In genomic region chr9:3475300-3476020, GRCh38 we compare ENCODE assay signal across 9 cellular contexts. TPM values are rescaled to one million over a fixed set of nuclear protein-coding genes. Genes with fewer than 3 reads are reported as not detected.
A peak's percentile ranks its signal among the peaks of the same experiment; 100 is the strongest.
DNase-seq lines count a peak whose midpoint lies in the region; ATAC-seq and TF ChIP-seq lines count a peak whose summit lies in the region.
"Had no signal": no experiment of that assay in that cellular context is flagged by ENCODE, and none has a peak within 500 bp of the region (broad histone marks: within the 10 kb centered on the region; RNA-seq: fewer than 3 reads in every experiment).

No MANE protein-coding gene starts in this region.

- CTCF ChIA-PET in activated naive CD4-positive, alpha-beta T cell treated with anti-CD3 and anti-CD28 coated beads for 36 hours (lab: Charles Lee): interaction anchor here (0.6 kb wide), 1 partner anchor 47 kb away, joined by 3 read pairs; no protein-coding TSS in a partner anchor
- CTCF ChIA-PET in activated naive CD4-positive, alpha-beta T cell treated with anti-CD3 and anti-CD28 coated beads, Interleukin-2, amount 10 ng/mL, durations not matched to agents 7 days and 5 days (lab: Charles Lee): interaction anchor here (1.1 kb wide), 1 partner anchor 8 kb away, joined by 5 read pairs; no protein-coding TSS in a partner anchor
- CTCF ChIA-PET in activated B cell treated with CpG ODN at 0.5 μM for 24 hours (lab: Charles Lee): interaction anchor here (1.6 kb wide), 1 partner anchor 51 kb away, joined by 4 read pairs; no protein-coding TSS in a partner anchor

- no peaks in the 10 kb centered on the region for H3K27me3 Mint-ChIP-seq in activated naive CD4-positive, alpha-beta T cell treated with anti-CD3 and anti-CD28 coated beads for 36 hours (ENCODE audit: low read depth)
- no peaks in the 10 kb centered on the region for H3K27me3 Mint-ChIP-seq in activated naive CD4-positive, alpha-beta T cell treated with anti-CD3 and anti-CD28 coated beads, Interleukin-2, amount 10 ng/mL, durations not matched to agents 7 days and 5 days
- H3K27me3 Mint-ChIP-seq in activated B cell treated with CpG ODN at 0.5 μM for 24 hours: no peaks in the 10 kb centered on the region
- H3K27me3 Mint-ChIP-seq in stimulated activated memory B cell treated with anti-CD40 and anti-IgM and Interleukin-4, amounts not matched to agents 10 μg/mL and 1 μg/mL and 100 μg/mL, for 72 hours: no peaks in the 10 kb centered on the region

- no peak for TF ChIP-seq CTCF in activated B cell treated with CpG ODN at 0.5 μM for 24 hours (IDR thresholded peaks at IDR 0.05)

- no peak overlapping the region for H3K4me3 Mint-ChIP-seq in activated naive CD4-positive, alpha-beta T cell treated with anti-CD3 and anti-CD28 coated beads for 36 hours
- H3K4me3 Mint-ChIP-seq in activated naive CD4-positive, alpha-beta T cell treated with anti-CD3 and anti-CD28 coated beads, Interleukin-2, amount 10 ng/mL, durations not matched to agents 7 days and 5 days: no peak overlapping the region
- peak overlapping the region; percentile 53 for H3K4me3 Mint-ChIP-seq in activated B cell treated with CpG ODN at 0.5 μM for 24 hours
- peak overlapping the region; percentile 71 for H3K4me3 Mint-ChIP-seq in stimulated activated memory B cell treated with anti-CD40 and anti-IgM and Interleukin-4, amounts not matched to agents 10 μg/mL and 1 μg/mL and 100 μg/mL, for 72 hours

- H3K27ac Mint-ChIP-seq in activated naive CD4-positive, alpha-beta T cell treated with anti-CD3 and anti-CD28 coated beads for 36 hours: peak overlapping the region; percentile 19
- H3K27ac Mint-ChIP-seq in activated naive CD4-positive, alpha-beta T cell treated with anti-CD3 and anti-CD28 coated beads, Interleukin-2, amount 10 ng/mL, durations not matched to agents 7 days and 5 days: no peak overlapping the region
- peak overlapping the region; percentile 87 for H3K27ac Mint-ChIP-seq in activated B cell treated with CpG ODN at 0.5 μM for 24 hours
- peak overlapping the region; percentile 92 for H3K27ac Mint-ChIP-seq in stimulated activated memory B cell treated with anti-CD40 and anti-IgM and Interleukin-4, amounts not matched to agents 10 μg/mL and 1 μg/mL and 100 μg/mL, for 72 hours

- peaks cover 70% of the 10 kb centered on the region for H3K4me1 Mint-ChIP-seq in activated naive CD4-positive, alpha-beta T cell treated with anti-CD3 and anti-CD28 coated beads for 36 hours (ENCODE audit: low read depth)
- H3K4me1 Mint-ChIP-seq in activated naive CD4-positive, alpha-beta T cell treated with anti-CD3 and anti-CD28 coated beads, Interleukin-2, amount 10 ng/mL, durations not matched to agents 7 days and 5 days: peaks cover 53% of the 10 kb centered on the region
- peaks cover 76% of the 10 kb centered on the region for H3K4me1 Mint-ChIP-seq in activated B cell treated with CpG ODN at 0.5 μM for 24 hours
- H3K4me1 Mint-ChIP-seq in stimulated activated memory B cell treated with anti-CD40 and anti-IgM and Interleukin-4, amounts not matched to agents 10 μg/mL and 1 μg/mL and 100 μg/mL, for 72 hours: peaks cover 67% of the 10 kb centered on the region

- peaks cover 22% of the 10 kb centered on the region for H3K36me3 Mint-ChIP-seq in activated naive CD4-positive, alpha-beta T cell treated with anti-CD3 and anti-CD28 coated beads for 36 hours (ENCODE audit: low read depth)
- H3K36me3 Mint-ChIP-seq in activated naive CD4-positive, alpha-beta T cell treated with anti-CD3 and anti-CD28 coated beads, Interleukin-2, amount 10 ng/mL, durations not matched to agents 7 days and 5 days: peaks cover 20% of the 10 kb centered on the region
- H3K36me3 Mint-ChIP-seq in activated B cell treated with CpG ODN at 0.5 μM for 24 hours (ENCODE audit: low read depth): peaks cover 15% of the 10 kb centered on the region
- no peaks in the 10 kb centered on the region for H3K36me3 Mint-ChIP-seq in stimulated activated memory B cell treated with anti-CD40 and anti-IgM and Interleukin-4, amounts not matched to agents 10 μg/mL and 1 μg/mL and 100 μg/mL, for 72 hours

- intact Hi-C loops in activated naive CD4-positive, alpha-beta T cell treated with anti-CD3 and anti-CD28 coated beads for 36 hours (cut with micrococcal nuclease): loop anchor here (5.0 kb wide), 2 partner anchors 1097 to 1982 kb away; no protein-coding TSS in a partner anchor
- intact Hi-C loops in activated B cell treated with CpG ODN at 0.5 μM for 24 hours (cut with micrococcal nuclease): loop anchor here (2.0 to 5.0 kb wide), 2 partner anchors 78 to 1461 kb away; partner anchors contain the start of gene SMARCA2

- POLR2A ChIA-PET in activated B cell treated with CpG ODN at 0.5 μM for 24 hours (lab: Charles Lee): interaction anchor here (1.6 to 12.9 kb wide), 2 partner anchors 33 to 50 kb away, joined by 9 to 309 read pairs; partner anchors contain the start of gene RFX3

- peak; percentile 67 for DNase-seq in activated naive CD4-positive, alpha-beta T cell treated with anti-CD3 and anti-CD28 coated beads for 36 hours
- DNase-seq in activated naive CD4-positive, alpha-beta T cell treated with anti-CD3 and anti-CD28 coated beads, Interleukin-2, amount 10 ng/mL, durations not matched to agents 7 days and 5 days: no peak
- DNase-seq in activated B cell treated with CpG ODN at 0.5 μM for 24 hours (no peak), DMS114 treated with DMSO at 0.1 percent for 48 hours (lab: John Stamatoyannopoulos, UW; ENCODE audit: unreplicated experiment) (no peak), CD1c-positive myeloid dendritic cell (ENCODE audit: extremely low spot score) (no peak), NCI-H1105 treated with DMSO at 0.1 percent for 48 hours (lab: John Stamatoyannopoulos, UW) (no peak)
- DNase-seq: NCI-H526 had no signal

- no peaks in the 10 kb centered on the region for H3K9me3 Mint-ChIP-seq in activated naive CD4-positive, alpha-beta T cell treated with anti-CD3 and anti-CD28 coated beads for 36 hours
- peaks cover 2% of the 10 kb centered on the region for H3K9me3 Mint-ChIP-seq in activated naive CD4-positive, alpha-beta T cell treated with anti-CD3 and anti-CD28 coated beads, Interleukin-2, amount 10 ng/mL, durations not matched to agents 7 days and 5 days
- H3K9me3 Mint-ChIP-seq in activated B cell treated with CpG ODN at 0.5 μM for 24 hours: peaks cover 11% of the 10 kb centered on the region
- no peaks in the 10 kb centered on the region for H3K9me3 Mint-ChIP-seq in stimulated activated memory B cell treated with anti-CD40 and anti-IgM and Interleukin-4, amounts not matched to agents 10 μg/mL and 1 μg/mL and 100 μg/mL, for 72 hours

- peak; percentile 34 for ATAC-seq in HG02642 (IDR thresholded peaks at IDR 0.05; ENCODE audit: poor library complexity, unreplicated experiment)
- ATAC-seq in activated B cell treated with CpG ODN at 0.5 μM for 24 hours (ENCODE audit: low read depth): peak; percentile 9
- ATAC-seq in stimulated activated memory B cell treated with anti-CD40 and anti-IgM and Interleukin-4, amounts not matched to agents 10 μg/mL and 1 μg/mL and 100 μg/mL, for 72 hours: peak; percentile 68

RNA-seq across cellular contexts. Expression of gene RFX3, which starts 50.3 kb away (rescaled TPM):
- total RNA-seq in activated naive CD4-positive, alpha-beta T cell treated with anti-CD3 and anti-CD28 coated beads for 36 hours: 10 to 100 TPM; 11.0 to 12.7 TPM
- total RNA-seq in activated B cell treated with CpG ODN at 0.5 μM for 24 hours: 34.6 and 39.1 TPM in 2 replicates

Comparison
In these comparisons a context has a peak if more than half of its experiments do, and no peak if none do; other contexts are left out.
1. H3K4me3 Mint-ChIP-seq: peak in activated B cell treated with CpG ODN at 0.5 μM for 24 hours (single experiment) and stimulated activated memory B cell treated with anti-CD40 and anti-IgM and Interleukin-4, amounts not matched to agents 10 μg/mL and 1 μg/mL and 100 μg/mL, for 72 hours (single experiment); none in activated naive CD4-positive, alpha-beta T cell treated with anti-CD3 and anti-CD28 coated beads for 36 hours (single experiment) and activated naive CD4-positive, alpha-beta T cell treated with anti-CD3 and anti-CD28 coated beads, Interleukin-2, amount 10 ng/mL, durations not matched to agents 7 days and 5 days (single experiment).
2. ATAC-seq: peak in every context shown above with its lines; median percentile 68 in stimulated activated memory B cell treated with anti-CD40 and anti-IgM and Interleukin-4, amounts not matched to agents 10 μg/mL and 1 μg/mL and 100 μg/mL, for 72 hours; 34 in HG02642; 9 in activated B cell treated with CpG ODN at 0.5 μM for 24 hours.